ENCODE assay signal across 22 cellular contexts in genomic region chr2:208049006-208049405, GRCh38.
"Had no signal": no experiment of that assay in that cellular context is flagged by ENCODE, and none has a peak within 500 bp of the region (broad histone marks: within the 10 kb centered on the region; RNA-seq: fewer than 3 reads in every experiment).

No MANE protein-coding gene starts in this region.

- ATAC-seq: activated CD4-positive, alpha-beta T cell treated with anti-CD3 and anti-CD28 coated beads for 36 hours; effector memory CD8-positive, alpha-beta T cell; left cardiac atrium; left ventricle myocardium superior; naive thymus-derived CD4-positive, alpha-beta T cell; sciatic nerve; stimulated activated effector memory CD8-positive, alpha-beta T cell treated with anti-CD3 and anti-CD28 coated beads, Interleukin-12 subunit alpha, Interleukin-12 subunit beta, amount 100 ng/mL, for 72 hours had no signal

- DNase-seq: activated CD4-positive, alpha-beta T cell treated with anti-CD3 and anti-CD28 coated beads for 36 hours; activated CD4-positive, CD25-positive, alpha-beta regulatory T cell; activated CD8-positive, alpha-beta memory T cell treated with anti-CD3 and anti-CD28 coated beads, Interleukin-2, amount 50 U/mL, for 4 hours; activated effector memory CD4-positive, alpha-beta T cell treated with anti-CD3 and anti-CD28 coated beads, Interleukin-2, amount 50 U/mL, for 16 hours; activated naive CD4-positive, alpha-beta T cell treated with anti-CD3 and anti-CD28 coated beads for 36 hours; activated naive CD8-positive, alpha-beta T cell treated with anti-CD3 and anti-CD28 coated beads for 36 hours; activated T-cell treated with anti-CD3 and anti-CD28 coated beads, Interleukin-2, amount 50 U/mL, for 1 hour; adrenal gland; brain microvascular endothelial cell; effector memory CD8-positive, alpha-beta T cell; head of caudate nucleus; hippocampal formation; left cardiac atrium; left ventricle myocardium superior; mammary epithelial cell; naive thymus-derived CD4-positive, alpha-beta T cell; ovary; small intestine; stimulated activated CD4-positive, alpha-beta T cell treated with anti-CD3 and anti-CD28 coated beads, Interleukin-4, amount 100 ng/mL, for 24 hours; trophoblast cell had no signal
